ENCODE assay signal across 8 cellular contexts in genomic region chr19:46599716-46600392, GRCh38. TPM values are rescaled to one million over a fixed set of nuclear protein-coding genes. Genes with fewer than 3 reads are reported as not detected.
DNase-seq lines count a peak whose midpoint lies in the region; ATAC-seq and TF ChIP-seq lines count a peak whose summit lies in the region.

No MANE protein-coding gene starts in this region.

- peak overlapping the region; percentile 98; the same call in 1 of the 2 replicates for H3K27ac ChIP-seq in KMS-11
- peak overlapping the region; percentile 84 for H3K27ac ChIP-seq in muscle layer of colon (ENCODE audit: low read depth, low read length)

- H3K27me3 ChIP-seq in KMS-11 (ENCODE audit: insufficient read depth, low read depth) (no peaks in the 10 kb centered on the region), muscle layer of colon (ENCODE audit: control insufficient read depth in 1 of 2, insufficient read depth in 2 of 2, low read length in 2 of 2) (no peaks in the 10 kb centered on the region)

- H3K36me3 Mint-ChIP-seq in chondrocyte (ENCODE audit: low read depth) = no peaks in the 10 kb centered on the region

- peaks cover 32% of the 10 kb centered on the region; the same call in 1 of the 2 replicates for H3K79me2 ChIP-seq in KMS-11 (ENCODE audit: insufficient read depth, low read depth)

- H3K4me2 ChIP-seq in KMS-11 = peak overlapping the region; percentile 30

- no peak for ATAC-seq in HG02642 (IDR thresholded peaks at IDR 0.05; ENCODE audit: poor library complexity, unreplicated experiment)
- no peak for ATAC-seq in HG02840 (IDR thresholded peaks at IDR 0.05; ENCODE audit: low FRiP score, unreplicated experiment)

- TF ChIP-seq CTCF in AG09309 (IDR thresholded peaks at IDR 0.05; ENCODE audit: control insufficient read depth, insufficient read depth, low read depth, low read length, missing control alignments) = no peak
- TF ChIP-seq CTCF in KMS-11 (conservative IDR thresholded peaks at IDR 0.05; ENCODE audit: low read depth, low read length) = no peak
- TF ChIP-seq CTCF in chondrocyte (IDR thresholded peaks at IDR 0.05) = no peak

- H4K20me1 ChIP-seq in KMS-11 (ENCODE audit: insufficient read depth) = peaks cover 4% of the 10 kb centered on the region; the same call in 1 of the 2 replicates

- no peak for DNase-seq in AG09309 (ENCODE audit: low read depth)
- peak; percentile 22 for DNase-seq in chondrocyte (ENCODE audit: low spot score)
- no peak for DNase-seq in foreskin melanocyte
- no peak for DNase-seq in NCI-H2107 (lab: John Stamatoyannopoulos, UW)

- no peaks in the 10 kb centered on the region for H3K9me3 ChIP-seq in muscle layer of colon (ENCODE audit: low read length)

- H3K4me3 ChIP-seq in AG09309 (ENCODE audit: control insufficient read depth, low read depth, low read length) = peak overlapping the region; percentile 91
- no peak overlapping the region for H3K4me3 ChIP-seq in KMS-11 (IDR thresholded peaks at IDR 0.05; ENCODE audit: insufficient read depth, low read depth, low read length)
- peak overlapping the region; percentile 60 to 85 for H3K4me3 ChIP-seq in muscle layer of colon (ENCODE audit: low read depth in 1 of 2, low read length in 2 of 2)

- H3K27me3 Mint-ChIP-seq in chondrocyte (ENCODE audit: low read depth) = no peaks in the 10 kb centered on the region

- H3K9ac ChIP-seq in KMS-11 (peak overlapping the region; percentile 99; the same call in 1 of the 2 replicates), muscle layer of colon (ENCODE audit: low read length) (peak overlapping the region; percentile 39)

- H3K4me1 ChIP-seq in KMS-11 (ENCODE audit: low read depth, poor library complexity, severe bottlenecking) = peaks cover 21% of the 10 kb centered on the region
- peaks cover 33% of the 10 kb centered on the region for H3K4me1 ChIP-seq in muscle layer of colon (ENCODE audit: insufficient read depth, low read length)

- H3K27ac Mint-ChIP-seq in chondrocyte (ENCODE audit: unreplicated experiment) = peak overlapping the region; percentile 100

- peak overlapping the region; percentile 86 for H2AFZ ChIP-seq in KMS-11 (ENCODE audit: low read depth)

- peaks cover 13% of the 10 kb centered on the region for H3K9me3 Mint-ChIP-seq in chondrocyte (ENCODE audit: low read depth)

- H3K4me3 Mint-ChIP-seq in chondrocyte (ENCODE audit: unreplicated experiment) = peak overlapping the region; percentile 98

- H3K36me3 ChIP-seq in KMS-11 (ENCODE audit: insufficient read depth) (no peaks in the 10 kb centered on the region), muscle layer of colon (ENCODE audit: insufficient read depth, low read length) (no peaks in the 10 kb centered on the region)

- peaks cover 37% of the 10 kb centered on the region for H3K4me1 Mint-ChIP-seq in chondrocyte (ENCODE audit: low read depth)

RNA-seq across cellular contexts. Expression of gene CALM3, which starts 1.3 kb away (rescaled TPM):
- total RNA-seq in chondrocyte = 137 to 148 TPM (median 144 TPM) in 3 replicates

RNA-seq across cellular contexts. Expression of gene PTGIR, which starts 25.0 kb away (rescaled TPM):
- 0.80 to 2.4 TPM (median 2.2 TPM) in 3 replicates for total RNA-seq in chondrocyte

RNA-seq across cellular contexts. Expression of gene GNG8, which starts 36.1 kb away (rescaled TPM):
- not detected in 3 replicates for total RNA-seq in chondrocyte
